ENCODE assay signal across 1 cellular context in the genomic region with DNA sequence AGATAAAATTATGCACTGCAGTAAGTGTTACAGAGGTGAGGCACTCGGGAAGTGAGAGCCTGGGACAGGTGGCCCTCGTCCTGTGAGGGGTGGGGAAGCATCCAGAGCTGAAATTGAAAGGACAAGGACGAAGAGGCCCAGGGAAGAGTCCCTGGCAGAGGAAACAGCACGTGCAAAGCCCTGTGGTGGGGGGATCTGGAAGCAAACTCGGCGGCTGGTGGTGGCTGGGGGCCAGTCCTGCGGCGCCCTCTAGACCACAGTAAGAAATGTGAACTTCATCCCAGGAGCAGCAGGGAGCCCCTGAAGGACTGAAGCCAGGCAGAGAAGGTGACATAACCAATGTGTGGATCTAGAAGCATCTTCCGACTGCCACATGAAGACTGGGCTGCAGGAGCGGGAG.
A peak's percentile ranks its signal among the peaks of the same experiment; 100 is the strongest.
TF ChIP-seq lines count a peak whose summit lies in the region.

No MANE protein-coding gene starts in this region.

TF ChIP-seq in HepG2, 621 proteins besides CTCF, POLR2A, EP300 and RAD21:
- TF ChIP-seq, protein P1, sequence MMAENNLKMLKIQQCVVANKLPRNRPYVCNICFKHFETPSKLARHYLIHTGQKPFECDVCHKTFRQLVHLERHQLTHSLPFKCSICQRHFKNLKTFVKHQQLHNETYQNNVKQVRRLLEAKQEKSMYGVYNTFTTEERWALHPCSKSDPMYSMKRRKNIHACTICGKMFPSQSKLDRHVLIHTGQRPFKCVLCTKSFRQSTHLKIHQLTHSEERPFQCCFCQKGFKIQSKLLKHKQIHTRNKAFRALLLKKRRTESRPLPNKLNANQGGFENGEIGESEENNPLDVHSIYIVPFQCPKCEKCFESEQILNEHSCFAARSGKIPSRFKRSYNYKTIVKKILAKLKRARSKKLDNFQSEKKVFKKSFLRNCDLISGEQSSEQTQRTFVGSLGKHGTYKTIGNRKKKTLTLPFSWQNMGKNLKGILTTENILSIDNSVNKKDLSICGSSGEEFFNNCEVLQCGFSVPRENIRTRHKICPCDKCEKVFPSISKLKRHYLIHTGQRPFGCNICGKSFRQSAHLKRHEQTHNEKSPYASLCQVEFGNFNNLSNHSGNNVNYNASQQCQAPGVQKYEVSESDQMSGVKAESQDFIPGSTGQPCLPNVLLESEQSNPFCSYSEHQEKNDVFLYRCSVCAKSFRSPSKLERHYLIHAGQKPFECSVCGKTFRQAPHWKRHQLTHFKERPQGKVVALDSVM (CRISPR knock-in tag; IDR thresholded peaks at IDR 0.05), result no peak
- peak; percentile 33; the same call in 1 of the 2 replicates for TF ChIP-seq STAG1 (CRISPR knock-in tag; IDR thresholded peaks at IDR 0.05)
TF ChIP-seq in HepG2: peak in this region for 1.
